In the genomic region with DNA sequence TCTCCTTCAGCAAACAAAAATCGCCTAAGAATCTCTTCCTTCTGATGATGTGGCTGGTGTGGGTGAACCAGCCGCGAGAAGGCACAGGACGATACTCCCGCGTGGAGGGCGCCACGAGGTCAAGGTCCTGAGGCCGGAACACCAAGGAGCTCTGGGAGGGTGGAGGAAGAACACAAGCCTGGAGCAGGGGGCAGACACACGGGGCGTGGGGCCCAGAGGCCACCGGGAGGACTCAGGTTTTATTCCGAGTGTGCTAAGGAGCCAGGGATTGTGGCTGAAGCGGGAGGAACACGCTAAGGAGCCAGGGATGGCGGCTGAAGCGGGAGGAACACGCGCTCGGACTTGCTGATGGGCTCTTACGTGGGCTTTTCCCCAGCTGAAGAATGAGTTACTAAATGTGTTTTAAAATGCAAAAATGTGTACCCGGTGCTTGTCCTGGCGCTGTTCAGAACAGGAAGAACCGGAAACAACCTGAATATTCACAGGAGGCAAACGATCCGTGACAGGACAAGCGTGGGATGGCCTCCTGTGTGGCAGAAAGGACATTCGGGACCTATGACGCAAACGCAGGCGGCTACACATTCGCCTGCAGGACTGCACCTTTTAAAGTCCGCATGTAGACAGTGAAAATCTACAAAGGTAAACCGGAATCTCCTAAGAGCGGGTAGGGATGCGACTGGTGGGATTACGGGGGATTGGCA, we compare ENCODE assay signal across 1 cellular context.
TF ChIP-seq lines count a peak whose summit lies in the region.

No MANE protein-coding gene starts in this region.

TF ChIP-seq in WTC11, 78 proteins besides CTCF, POLR2A, EP300 and RAD21 (continued from another document):
- TF ChIP-seq HMGXB4 (CRISPR knock-in tag; IDR thresholded peaks at IDR 0.05) = no peak
